Comparison of ENCODE assay signal across 12 cellular contexts in genomic region chr2:60302377-60303126, GRCh38.
"Had no signal": no experiment of that assay in that cellular context is flagged by ENCODE, and none has a peak within 500 bp of the region (broad histone marks: within the 10 kb centered on the region; RNA-seq: fewer than 3 reads in every experiment).

No MANE protein-coding gene starts in this region.

- ATAC-seq: heart left ventricle; left lung; naive thymus-derived CD8-positive, alpha-beta T cell; stimulated activated effector memory CD8-positive, alpha-beta T cell treated with anti-CD3 and anti-CD28 coated beads, Interleukin-12 subunit alpha, Interleukin-12 subunit beta, amount 100 ng/mL, for 72 hours had no signal

- H3K9me3 ChIP-seq: heart left ventricle, left lung, tibial nerve had no signal

- H3K36me3 ChIP-seq: heart left ventricle, left lung, tibial nerve had no signal

- H3K27ac ChIP-seq: coronary artery, heart left ventricle, left lung, parathyroid adenoma, tibial nerve had no signal

- DNase-seq: activated naive CD8-positive, alpha-beta T cell treated with anti-CD3 and anti-CD28 coated beads, Interleukin-2, amount 10 ng/mL, durations not matched to agents 7 days and 5 days; foreskin melanocyte; heart left ventricle; left lung; mammary epithelial cell; naive thymus-derived CD8-positive, alpha-beta T cell; stimulated activated CD4-positive, alpha-beta T cell treated with anti-CD3 and anti-CD28 coated beads, Interleukin-12 subunit alpha, Interleukin-12 subunit beta, amount 100 ng/mL, for 4 hours; stimulated activated CD4-positive, alpha-beta T cell treated with anti-CD3 and anti-CD28 coated beads, Interleukin-2, amount 100 ng/mL, for 24 hours had no signal

- H3K4me3 ChIP-seq: coronary artery, heart left ventricle, left lung, tibial nerve had no signal

- H3K4me1 ChIP-seq: heart left ventricle, parathyroid adenoma had no signal

- H3K27me3 ChIP-seq: heart left ventricle, left lung had no signal
